In genomic region chrX:16213970-16214369, GRCh38 we compare ENCODE assay signal across 22 cellular contexts. TPM values are rescaled to one million over a fixed set of nuclear protein-coding genes. Genes with fewer than 3 reads are reported as not detected.
"Had no signal": no experiment of that assay in that cellular context is flagged by ENCODE, and none has a peak within 500 bp of the region (broad histone marks: within the 10 kb centered on the region; RNA-seq: fewer than 3 reads in every experiment).

No MANE protein-coding gene starts in this region.

- H3K4me3 ChIP-seq: lung, thyroid gland, upper lobe of right lung had no signal

- H3K27me3 ChIP-seq: thyroid gland, upper lobe of right lung had no signal

- ATAC-seq: activated T-cell treated with anti-CD3 and anti-CD28 coated beads, Interleukin-2, amount 50 U/mL, for 72 hours; left lobe of liver; naive thymus-derived CD8-positive, alpha-beta T cell; stimulated activated naive CD8-positive, alpha-beta T cell treated with anti-CD3 and anti-CD28 coated beads, Interleukin-15, Interleukin-2, amounts not matched to agents 100 U/mL and 50 U/mL, for 24 hours; upper lobe of right lung had no signal

- H3K36me3 ChIP-seq: thyroid gland, upper lobe of right lung had no signal

- DNase-seq: activated CD4-positive, alpha-beta memory T cell treated with anti-CD3 and anti-CD28 coated beads, Interleukin-2, amount 10 ng/mL, durations not matched to agents 7 days and 5 days; activated CD4-positive, alpha-beta T cell treated with anti-CD3 and anti-CD28 coated beads for 48 hours; activated effector memory CD4-positive, alpha-beta T cell treated with Interleukin-2 at 50 U/mL for 16 hours; activated naive CD4-positive, alpha-beta T cell treated with anti-CD3 and anti-CD28 coated beads for 36 hours; activated naive CD8-positive, alpha-beta T cell treated with anti-CD3 and anti-CD28 coated beads, Interleukin-2, amount 10 ng/mL, durations not matched to agents 7 days and 5 days; activated T-cell treated with anti-CD3 and anti-CD28 coated beads, Interleukin-2, amount 50 U/mL, for 72 hours; amygdala; effector CD8-positive, alpha-beta T cell; erythroblast; kidney; naive thymus-derived CD8-positive, alpha-beta T cell; stimulated activated CD4-positive, alpha-beta T cell treated with anti-CD3 and anti-CD28 coated beads, Interleukin-4, amount 100 ng/mL, for 4 hours; stimulated activated naive CD8-positive, alpha-beta T cell treated with anti-CD3 and anti-CD28 coated beads, Interleukin-15, Interleukin-2, amounts not matched to agents 100 U/mL and 50 U/mL, for 24 hours; thyroid gland; upper lobe of right lung had no signal

- H3K36me3 Mint-ChIP-seq: activated naive CD8-positive, alpha-beta T cell treated with anti-CD3 and anti-CD28 coated beads, Interleukin-2, amount 10 ng/mL, durations not matched to agents 7 days and 5 days; naive thymus-derived CD8-positive, alpha-beta T cell had no signal

- H3K4me3 Mint-ChIP-seq: activated CD4-positive, alpha-beta memory T cell treated with anti-CD3 and anti-CD28 coated beads, Interleukin-2, amount 10 ng/mL, durations not matched to agents 7 days and 5 days; activated naive CD4-positive, alpha-beta T cell treated with anti-CD3 and anti-CD28 coated beads for 36 hours; activated naive CD8-positive, alpha-beta T cell treated with anti-CD3 and anti-CD28 coated beads, Interleukin-2, amount 10 ng/mL, durations not matched to agents 7 days and 5 days; activated T-cell treated with anti-CD3 and anti-CD28 coated beads, Interleukin-2, amount 50 U/mL, for 72 hours; dendritic cell treated with granulocyte-macrophage colony-stimulating factor and Interleukin-4, amounts not matched to agents 40 ng/mL and 50 ng/mL, for 4 days; naive thymus-derived CD8-positive, alpha-beta T cell had no signal

- H3K27me3 Mint-ChIP-seq: activated CD4-positive, alpha-beta memory T cell treated with anti-CD3 and anti-CD28 coated beads, Interleukin-2, amount 10 ng/mL, durations not matched to agents 7 days and 5 days; activated naive CD8-positive, alpha-beta T cell treated with anti-CD3 and anti-CD28 coated beads, Interleukin-2, amount 10 ng/mL, durations not matched to agents 7 days and 5 days; dendritic cell treated with granulocyte-macrophage colony-stimulating factor and Interleukin-4, amounts not matched to agents 40 ng/mL and 50 ng/mL, for 4 days; naive thymus-derived CD8-positive, alpha-beta T cell; progenitor cell of endocrine pancreas had no signal

- H3K27ac Mint-ChIP-seq: activated CD4-positive, alpha-beta memory T cell treated with anti-CD3 and anti-CD28 coated beads, Interleukin-2, amount 10 ng/mL, durations not matched to agents 7 days and 5 days; activated naive CD4-positive, alpha-beta T cell treated with anti-CD3 and anti-CD28 coated beads for 36 hours; activated naive CD8-positive, alpha-beta T cell treated with anti-CD3 and anti-CD28 coated beads, Interleukin-2, amount 10 ng/mL, durations not matched to agents 7 days and 5 days; activated T-cell treated with anti-CD3 and anti-CD28 coated beads, Interleukin-2, amount 50 U/mL, for 72 hours; dendritic cell treated with granulocyte-macrophage colony-stimulating factor and Interleukin-4, amounts not matched to agents 40 ng/mL and 50 ng/mL, for 4 days; naive thymus-derived CD8-positive, alpha-beta T cell; progenitor cell of endocrine pancreas had no signal

- H3K4me1 Mint-ChIP-seq: activated CD4-positive, alpha-beta memory T cell treated with anti-CD3 and anti-CD28 coated beads, Interleukin-2, amount 10 ng/mL, durations not matched to agents 7 days and 5 days; activated naive CD8-positive, alpha-beta T cell treated with anti-CD3 and anti-CD28 coated beads, Interleukin-2, amount 10 ng/mL, durations not matched to agents 7 days and 5 days; naive thymus-derived CD8-positive, alpha-beta T cell had no signal

- H3K9me3 ChIP-seq: thyroid gland, upper lobe of right lung had no signal

- H3K9me3 Mint-ChIP-seq: activated CD4-positive, alpha-beta memory T cell treated with anti-CD3 and anti-CD28 coated beads, Interleukin-2, amount 10 ng/mL, durations not matched to agents 7 days and 5 days; activated naive CD4-positive, alpha-beta T cell treated with anti-CD3 and anti-CD28 coated beads for 36 hours; activated naive CD8-positive, alpha-beta T cell treated with anti-CD3 and anti-CD28 coated beads, Interleukin-2, amount 10 ng/mL, durations not matched to agents 7 days and 5 days; activated T-cell treated with anti-CD3 and anti-CD28 coated beads, Interleukin-2, amount 50 U/mL, for 72 hours; dendritic cell treated with granulocyte-macrophage colony-stimulating factor and Interleukin-4, amounts not matched to agents 40 ng/mL and 50 ng/mL, for 4 days; naive thymus-derived CD8-positive, alpha-beta T cell had no signal

- H3K4me1 ChIP-seq: thyroid gland, upper lobe of right lung had no signal

- H3K27ac ChIP-seq: thyroid gland, upper lobe of right lung had no signal

RNA-seq across cellular contexts. Expression of gene MAGEB17, which starts 46.7 kb away (rescaled TPM):
- total RNA-seq: activated CD4-positive, alpha-beta memory T cell treated with anti-CD3 and anti-CD28 coated beads, Interleukin-2, amount 10 ng/mL, durations not matched to agents 7 days and 5 days; activated naive CD4-positive, alpha-beta T cell treated with anti-CD3 and anti-CD28 coated beads for 36 hours; activated naive CD8-positive, alpha-beta T cell treated with anti-CD3 and anti-CD28 coated beads, Interleukin-2, amount 10 ng/mL, durations not matched to agents 7 days and 5 days; activated T-cell treated with anti-CD3 and anti-CD28 coated beads, Interleukin-2, amount 50 U/mL, for 72 hours; chondrocyte; kidney; left lobe of liver; lung; naive thymus-derived CD8-positive, alpha-beta T cell; osteoblast; T-helper 2 cell treated with Interferon-gamma antibody and Interleukin-4, amounts not matched to agents 100 ng/mL and 5 ng/mL, for 36 hours; upper lobe of right lung had no signal
- polyA plus RNA-seq: naive thymus-derived CD8-positive, alpha-beta T cell had no signal
